In the genomic region with DNA sequence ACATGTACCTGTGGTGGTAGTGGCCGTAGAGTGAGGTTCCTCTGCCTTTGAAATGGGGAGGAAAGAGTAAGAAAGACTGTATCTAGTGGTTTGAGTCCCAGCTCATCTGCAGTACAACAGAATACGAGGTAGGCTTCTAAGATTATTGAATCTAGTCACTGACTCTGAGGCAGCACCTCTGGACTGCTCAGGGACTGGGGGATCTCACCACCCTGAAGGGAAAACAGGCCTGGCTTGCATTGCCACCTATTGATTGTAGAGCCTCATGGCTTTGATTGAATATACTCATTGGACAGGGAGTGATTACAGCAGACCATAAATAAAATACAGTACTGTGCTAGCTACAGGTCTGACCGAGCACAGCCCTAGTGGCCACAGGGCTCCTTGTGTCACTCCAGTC, we compare ENCODE assay signal across 19 cellular contexts. TPM values are rescaled to one million over a fixed set of nuclear protein-coding genes. Genes with fewer than 3 reads are reported as not detected.
DNase-seq lines count a peak whose midpoint lies in the region; ATAC-seq, FAIRE-seq and TF ChIP-seq lines count a peak whose summit lies in the region.
"Had no signal": no experiment of that assay in that cellular context is flagged by ENCODE, and none has a peak within 500 bp of the region (broad histone marks: within the 10 kb centered on the region; RNA-seq: fewer than 3 reads in every experiment).

No MANE protein-coding gene starts in this region.

- peak overlapping the region in 1 of 2 donors; percentile 71 for H3K27ac Mint-ChIP-seq in stimulated activated naive CD8-positive, alpha-beta T cell treated with anti-CD3 and anti-CD28 coated beads, Interleukin-15, amount 100 ng/mL, for 72 hours
- H3K27ac Mint-ChIP-seq in activated naive CD8-positive, alpha-beta T cell treated with anti-CD3 and anti-CD28 coated beads for 36 hours: peak overlapping the region; percentile 25

- no peaks in the 10 kb centered on the region for H3K36me3 ChIP-seq in adrenal gland (replicated peaks in 1 of 2)
- H3K36me3 ChIP-seq: BE2C had no signal

- peak; percentile 54 for FAIRE-seq in GM19239 (lab: Jason Lieb, UNC)
- FAIRE-seq: A549, H54, HepG2, HTR-8/SVneo had no signal

- H3K27me3 ChIP-seq in adrenal gland: peaks cover 8% of the 10 kb centered on the region
- H3K27me3 ChIP-seq: BE2C had no signal

- 62 to 100% (median 65%) methylated on average over 1 to 3 of the region's 3 CpGs for WGBS in adrenal gland, 4 donors

- no peak overlapping the region for H3K27ac ChIP-seq in adrenal gland
- H3K27ac ChIP-seq: A549, C4-2B, GM23248 had no signal

- H3K4me3 Mint-ChIP-seq in stimulated activated naive CD8-positive, alpha-beta T cell treated with anti-CD3 and anti-CD28 coated beads, Interleukin-15, amount 100 ng/mL, for 72 hours: no peak overlapping the region
- no peak overlapping the region for H3K4me3 Mint-ChIP-seq in activated naive CD8-positive, alpha-beta T cell treated with anti-CD3 and anti-CD28 coated beads for 36 hours
- H3K4me3 Mint-ChIP-seq: CD8-positive, alpha-beta memory T cell had no signal

- no peak for DNase-seq in stimulated activated naive CD8-positive, alpha-beta T cell treated with anti-CD3 and anti-CD28 coated beads, Interleukin-15, amount 100 ng/mL, for 72 hours
- no peak for DNase-seq in stimulated activated naive CD8-positive, alpha-beta T cell treated with anti-CD3 and anti-CD28 coated beads, Interleukin-15, Interleukin-2, amounts not matched to agents 100 U/mL and 50 U/mL, for 24 hours
- no peak for DNase-seq in GM19239 (ENCODE audit: insufficient read length, low spot score)
- DNase-seq in activated naive CD8-positive, alpha-beta T cell treated with anti-CD3 and anti-CD28 coated beads for 36 hours: no peak
- DNase-seq in activated CD4-positive, CD25-positive, alpha-beta regulatory T cell treated with anti-CD3 and anti-CD28 coated beads, Interleukin-2, amount 50 U/mL, for 72 hours: no peak
- no peak for DNase-seq in adrenal gland
- DNase-seq: BE2C, Caco-2, GF-D8, GM23248 had no signal

- H3K4me3 ChIP-seq in adrenal gland: no peak overlapping the region
- H3K4me3 ChIP-seq: A549, GM23248 had no signal

- peaks cover 14% of the 10 kb centered on the region for H3K4me1 Mint-ChIP-seq in stimulated activated naive CD8-positive, alpha-beta T cell treated with anti-CD3 and anti-CD28 coated beads, Interleukin-15, amount 100 ng/mL, for 72 hours
- peaks cover 10% of the 10 kb centered on the region for H3K4me1 Mint-ChIP-seq in activated naive CD8-positive, alpha-beta T cell treated with anti-CD3 and anti-CD28 coated beads for 36 hours

- peaks cover 25 to 33% of the 10 kb centered on the region in 2 donors for H3K9me3 Mint-ChIP-seq in stimulated activated naive CD8-positive, alpha-beta T cell treated with anti-CD3 and anti-CD28 coated beads, Interleukin-15, amount 100 ng/mL, for 72 hours
- H3K9me3 Mint-ChIP-seq in activated naive CD8-positive, alpha-beta T cell treated with anti-CD3 and anti-CD28 coated beads for 36 hours: peaks cover 37% of the 10 kb centered on the region

- no peak for TF ChIP-seq POLR2A in adrenal gland (IDR thresholded peaks at IDR 0.05)

- no peaks in the 10 kb centered on the region for H3K4me1 ChIP-seq in adrenal gland (replicated peaks in 1 of 2)
- H3K4me1 ChIP-seq: A549, BE2C, Caco-2 had no signal

- peaks cover 57% of the 10 kb centered on the region for H3K36me3 Mint-ChIP-seq in activated naive CD8-positive, alpha-beta T cell treated with anti-CD3 and anti-CD28 coated beads for 36 hours

- no peak for TF ChIP-seq CTCF in adrenal gland (IDR thresholded peaks at IDR 0.05)

- ATAC-seq in stimulated activated naive CD8-positive, alpha-beta T cell treated with anti-CD3 and anti-CD28 coated beads, Interleukin-15, amount 100 ng/mL, for 72 hours: peak; percentile 45
- ATAC-seq in stimulated activated naive CD8-positive, alpha-beta T cell treated with anti-CD3 and anti-CD28 coated beads, Interleukin-15, Interleukin-2, amounts not matched to agents 100 U/mL and 50 U/mL, for 24 hours: no peak
- ATAC-seq in GM21423 (IDR thresholded peaks at IDR 0.05; ENCODE audit: unreplicated experiment): no peak
- ATAC-seq: A549, HCT116, HepG2 had no signal

- H3K27me3 Mint-ChIP-seq in stimulated activated naive CD8-positive, alpha-beta T cell treated with anti-CD3 and anti-CD28 coated beads, Interleukin-15, amount 100 ng/mL, for 72 hours: no peaks in the 10 kb centered on the region
- no peaks in the 10 kb centered on the region for H3K27me3 Mint-ChIP-seq in activated naive CD8-positive, alpha-beta T cell treated with anti-CD3 and anti-CD28 coated beads for 36 hours

- intact Hi-C loops in adrenal gland (cut with DNase I): no loop called here

- H3K9me3 ChIP-seq in adrenal gland (replicated peaks in 1 of 3): no peaks in the 10 kb centered on the region
- H3K9me3 ChIP-seq: A549, BE2C, Caco-2 had no signal

RNA-seq across cellular contexts. Expression of gene GPR174, which starts 50.5 kb away (rescaled TPM):
- total RNA-seq in activated naive CD8-positive, alpha-beta T cell treated with anti-CD3 and anti-CD28 coated beads for 36 hours: 10 to 100 TPM; 22.6 to 25.1 TPM
- total RNA-seq in adrenal gland: under 1 TPM in 7 of 8 donors, not detected in 1; under 0.01 to 0.95 (median 0.26) TPM
- under 1 TPM; 0.08 to 0.11 (median 0.10) TPM for polyA plus RNA-seq in adrenal gland
- total RNA-seq: Caco-2, GM23248, HepG2 had no signal
- polyA plus RNA-seq: A549, AG04450, GM23248, HepG2 had no signal

Comparison
In these comparisons a context has a peak if more than half of its experiments do, and no peak if none do; other contexts are left out.
1. RNA of gene GPR174, which starts 50.5 kb away (total RNA-seq): 22.6 to 25.1 TPM in activated naive CD8-positive, alpha-beta T cell treated with anti-CD3 and anti-CD28 coated beads for 36 hours; under 0.01 to 0.95 TPM in adrenal gland; every median in the first group is over 10 times any median in the second.